In genomic region chr20:47993817-47994216, GRCh38 we compare ENCODE assay signal across 22 cellular contexts.
"Had no signal": no experiment of that assay in that cellular context is flagged by ENCODE, and none has a peak within 500 bp of the region (broad histone marks: within the 10 kb centered on the region; RNA-seq: fewer than 3 reads in every experiment).

No MANE protein-coding gene starts in this region.

- H3K4me1 ChIP-seq: Peyer's patch, SJSA1 had no signal

- H3K4me3 ChIP-seq: MG63, PC-9, Peyer's patch, SJSA1, SK-N-MC had no signal

- H3K9me3 ChIP-seq: SJSA1 had no signal

- H3K27ac ChIP-seq: PC-9, Peyer's patch, SJSA1, SK-N-MC had no signal

- H3K4me2 ChIP-seq: PC-9 had no signal

- H3K36me3 ChIP-seq: MG63, Peyer's patch, SJSA1 had no signal

- H3K27me3 ChIP-seq: MG63, Peyer's patch had no signal

- DNase-seq: IMR-90, Karpas-422, KG1, MG63, NCI-H1092, NCI-H1417 treated with DMSO at 0.1 percent for 48 hours, NCI-H146, NCI-H187, NCI-H2029, NCI-H2081 treated with DMSO at 0.1 percent for 48 hours, NCI-H2171, NCI-H226, NCI-H446, NCI-H510A, NCI-H524 treated with DMSO at 0.1 percent for 48 hours, NCI-H774, PC-9, Peyer's patch, Right ventricle myocardium superior, SIG-M5 had no signal

- H2AFZ ChIP-seq: PC-9 had no signal
